Comparison of ENCODE assay signal across 1 cellular context in genomic region chr5:36876389-36876964, GRCh38.
TF ChIP-seq lines count a peak whose summit lies in the region.

A gene with protein sequence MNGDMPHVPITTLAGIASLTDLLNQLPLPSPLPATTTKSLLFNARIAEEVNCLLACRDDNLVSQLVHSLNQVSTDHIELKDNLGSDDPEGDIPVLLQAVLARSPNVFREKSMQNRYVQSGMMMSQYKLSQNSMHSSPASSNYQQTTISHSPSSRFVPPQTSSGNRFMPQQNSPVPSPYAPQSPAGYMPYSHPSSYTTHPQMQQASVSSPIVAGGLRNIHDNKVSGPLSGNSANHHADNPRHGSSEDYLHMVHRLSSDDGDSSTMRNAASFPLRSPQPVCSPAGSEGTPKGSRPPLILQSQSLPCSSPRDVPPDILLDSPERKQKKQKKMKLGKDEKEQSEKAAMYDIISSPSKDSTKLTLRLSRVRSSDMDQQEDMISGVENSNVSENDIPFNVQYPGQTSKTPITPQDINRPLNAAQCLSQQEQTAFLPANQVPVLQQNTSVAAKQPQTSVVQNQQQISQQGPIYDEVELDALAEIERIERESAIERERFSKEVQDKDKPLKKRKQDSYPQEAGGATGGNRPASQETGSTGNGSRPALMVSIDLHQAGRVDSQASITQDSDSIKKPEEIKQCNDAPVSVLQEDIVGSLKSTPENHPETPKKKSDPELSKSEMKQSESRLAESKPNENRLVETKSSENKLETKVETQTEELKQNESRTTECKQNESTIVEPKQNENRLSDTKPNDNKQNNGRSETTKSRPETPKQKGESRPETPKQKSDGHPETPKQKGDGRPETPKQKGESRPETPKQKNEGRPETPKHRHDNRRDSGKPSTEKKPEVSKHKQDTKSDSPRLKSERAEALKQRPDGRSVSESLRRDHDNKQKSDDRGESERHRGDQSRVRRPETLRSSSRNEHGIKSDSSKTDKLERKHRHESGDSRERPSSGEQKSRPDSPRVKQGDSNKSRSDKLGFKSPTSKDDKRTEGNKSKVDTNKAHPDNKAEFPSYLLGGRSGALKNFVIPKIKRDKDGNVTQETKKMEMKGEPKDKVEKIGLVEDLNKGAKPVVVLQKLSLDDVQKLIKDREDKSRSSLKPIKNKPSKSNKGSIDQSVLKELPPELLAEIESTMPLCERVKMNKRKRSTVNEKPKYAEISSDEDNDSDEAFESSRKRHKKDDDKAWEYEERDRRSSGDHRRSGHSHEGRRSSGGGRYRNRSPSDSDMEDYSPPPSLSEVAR (N-terminal part only) (plus strand): TSS chr5:36876769. CDS start chr5:36953697, 76,928 bp downstream.

TF ChIP-seq in HepG2, 621 proteins besides CTCF, POLR2A, EP300 and RAD21 (continued from another document and continues in another):
- TF ChIP-seq CERS6 (CRISPR knock-in tag; IDR thresholded peaks at IDR 0.05) (no peak), NFKB2 (CRISPR knock-in tag; IDR thresholded peaks at IDR 0.05; ENCODE audit: borderline replicate concordance) (peak; percentile 60; the same call in 1 of the 2 replicates), ZSCAN31 (CRISPR knock-in tag; IDR thresholded peaks at IDR 0.05; ENCODE audit: low read depth) (0 out of 2 replicates have a peak, but pooled peaks have one; percentile 34), MAX (IDR thresholded peaks at IDR 0.05) (peak; percentile 80), DNMT1 (CRISPR knock-in tag; IDR thresholded peaks at IDR 0.05) (0 out of 2 replicates have a peak, but pooled peaks have one; percentile 46), TARDBP (CRISPR knock-in tag; IDR thresholded peaks at IDR 0.05) (peak; percentile 40; the same call in 1 of the 2 replicates), NR2F6 (IDR thresholded peaks at IDR 0.05) (no peak), NR2F6 (CRISPR knock-in tag; IDR thresholded peaks at IDR 0.05) (no peak), TRIM24 (CRISPR knock-in tag; IDR thresholded peaks at IDR 0.05) (no peak), CENPT (CRISPR knock-in tag; IDR thresholded peaks at IDR 0.05; ENCODE audit: low read depth) (no peak), KDM5B (CRISPR knock-in tag; IDR thresholded peaks at IDR 0.05; ENCODE audit: borderline replicate concordance) (no peak), REST (IDR thresholded peaks at IDR 0.05; ENCODE audit: borderline replicate concordance in 1 of 2, low read depth in 1 of 2, low read length in 2 of 2) (peak in 1 of 2 experiments; percentile 15; a peak in 1 of 4 replicates), PPARG (CRISPR knock-in tag; conservative IDR thresholded peaks at IDR 0.05) (no peak), ZNF563 (CRISPR knock-in tag; IDR thresholded peaks at IDR 0.05) (peak; percentile 81), ZBTB8A (CRISPR knock-in tag; IDR thresholded peaks at IDR 0.05; ENCODE audit: borderline replicate concordance, low read depth) (no peak), ZMYM4 (CRISPR knock-in tag; IDR thresholded peaks at IDR 0.05) (peak; percentile 71), KMT2B (CRISPR knock-in tag; IDR thresholded peaks at IDR 0.05) (peak; percentile 70; the same call in 1 of the 2 replicates), ZNF431 (CRISPR knock-in tag; IDR thresholded peaks at IDR 0.05; ENCODE audit: borderline replicate concordance, low read depth) (peak; percentile 47; the same call in 1 of the 2 replicates), ZNF574 (CRISPR knock-in tag; IDR thresholded peaks at IDR 0.05) (peak; percentile 88), MXD4 (CRISPR knock-in tag; IDR thresholded peaks at IDR 0.05) (peak; percentile 48; the same call in 1 of the 2 replicates), HOXA3 (CRISPR knock-in tag; IDR thresholded peaks at IDR 0.05) (peak; percentile 86), SALL1 (CRISPR knock-in tag; IDR thresholded peaks at IDR 0.05) (peak; percentile 87), MTERF4 (CRISPR knock-in tag; IDR thresholded peaks at IDR 0.05) (peak; percentile 80), ZSCAN25 (CRISPR knock-in tag; IDR thresholded peaks at IDR 0.05) (0 out of 2 replicates have a peak, but pooled peaks have one; percentile 37), MIER3 (CRISPR knock-in tag; IDR thresholded peaks at IDR 0.05; ENCODE audit: borderline replicate concordance) (0 out of 2 replicates have a peak, but pooled peaks have one; percentile 15), ZFY (CRISPR knock-in tag; IDR thresholded peaks at IDR 0.05) (peak; percentile 92)
- TF ChIP-seq, protein P1, sequence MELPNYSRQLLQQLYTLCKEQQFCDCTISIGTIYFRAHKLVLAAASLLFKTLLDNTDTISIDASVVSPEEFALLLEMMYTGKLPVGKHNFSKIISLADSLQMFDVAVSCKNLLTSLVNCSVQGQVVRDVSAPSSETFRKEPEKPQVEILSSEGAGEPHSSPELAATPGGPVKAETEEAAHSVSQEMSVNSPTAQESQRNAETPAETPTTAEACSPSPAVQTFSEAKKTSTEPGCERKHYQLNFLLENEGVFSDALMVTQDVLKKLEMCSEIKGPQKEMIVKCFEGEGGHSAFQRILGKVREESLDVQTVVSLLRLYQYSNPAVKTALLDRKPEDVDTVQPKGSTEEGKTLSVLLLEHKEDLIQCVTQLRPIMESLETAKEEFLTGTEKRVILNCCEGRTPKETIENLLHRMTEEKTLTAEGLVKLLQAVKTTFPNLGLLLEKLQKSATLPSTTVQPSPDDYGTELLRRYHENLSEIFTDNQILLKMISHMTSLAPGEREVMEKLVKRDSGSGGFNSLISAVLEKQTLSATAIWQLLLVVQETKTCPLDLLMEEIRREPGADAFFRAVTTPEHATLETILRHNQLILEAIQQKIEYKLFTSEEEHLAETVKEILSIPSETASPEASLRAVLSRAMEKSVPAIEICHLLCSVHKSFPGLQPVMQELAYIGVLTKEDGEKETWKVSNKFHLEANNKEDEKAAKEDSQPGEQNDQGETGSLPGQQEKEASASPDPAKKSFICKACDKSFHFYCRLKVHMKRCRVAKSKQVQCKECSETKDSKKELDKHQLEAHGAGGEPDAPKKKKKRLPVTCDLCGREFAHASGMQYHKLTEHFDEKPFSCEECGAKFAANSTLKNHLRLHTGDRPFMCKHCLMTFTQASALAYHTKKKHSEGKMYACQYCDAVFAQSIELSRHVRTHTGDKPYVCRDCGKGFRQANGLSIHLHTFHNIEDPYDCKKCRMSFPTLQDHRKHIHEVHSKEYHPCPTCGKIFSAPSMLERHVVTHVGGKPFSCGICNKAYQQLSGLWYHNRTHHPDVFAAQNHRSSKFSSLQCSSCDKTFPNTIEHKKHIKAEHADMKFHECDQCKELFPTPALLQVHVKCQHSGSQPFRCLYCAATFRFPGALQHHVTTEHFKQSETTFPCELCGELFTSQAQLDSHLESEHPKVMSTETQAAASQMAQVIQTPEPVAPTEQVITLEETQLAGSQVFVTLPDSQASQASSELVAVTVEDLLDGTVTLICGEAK (IDR thresholded peaks at IDR 0.05): peak; percentile 61
- TF ChIP-seq, protein P1 (CRISPR knock-in tag; IDR thresholded peaks at IDR 0.05): no peak
- TF ChIP-seq, protein P2, sequence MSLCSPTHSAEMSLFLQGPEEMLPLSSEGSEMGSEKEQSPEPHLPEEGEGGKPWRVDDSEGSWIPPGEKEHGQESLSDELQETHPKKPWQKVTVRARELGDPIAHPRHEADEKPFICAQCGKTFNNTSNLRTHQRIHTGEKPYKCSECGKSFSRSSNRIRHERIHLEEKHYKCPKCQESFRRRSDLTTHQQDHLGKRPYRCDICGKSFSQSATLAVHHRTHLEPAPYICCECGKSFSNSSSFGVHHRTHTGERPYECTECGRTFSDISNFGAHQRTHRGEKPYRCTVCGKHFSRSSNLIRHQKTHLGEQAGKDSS (CRISPR knock-in tag; IDR thresholded peaks at IDR 0.05; ENCODE audit: borderline replicate concordance, low read depth): no peak
- TF ChIP-seq, protein P3, sequence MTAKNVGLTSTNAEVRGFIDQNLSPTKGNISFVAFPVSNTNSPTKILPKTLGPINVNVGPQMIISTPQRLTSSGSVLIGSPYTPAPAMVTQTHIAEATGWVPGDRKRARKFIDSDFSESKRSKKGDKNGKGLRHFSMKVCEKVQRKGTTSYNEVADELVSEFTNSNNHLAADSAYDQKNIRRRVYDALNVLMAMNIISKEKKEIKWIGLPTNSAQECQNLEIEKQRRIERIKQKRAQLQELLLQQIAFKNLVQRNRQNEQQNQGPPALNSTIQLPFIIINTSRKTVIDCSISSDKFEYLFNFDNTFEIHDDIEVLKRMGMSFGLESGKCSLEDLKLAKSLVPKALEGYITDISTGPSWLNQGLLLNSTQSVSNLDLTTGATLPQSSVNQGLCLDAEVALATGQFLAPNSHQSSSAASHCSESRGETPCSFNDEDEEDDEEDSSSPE (CRISPR knock-in tag; IDR thresholded peaks at IDR 0.05): peak; percentile 64
